ENCODE assay signal across 27 cellular contexts in the genomic region with DNA sequence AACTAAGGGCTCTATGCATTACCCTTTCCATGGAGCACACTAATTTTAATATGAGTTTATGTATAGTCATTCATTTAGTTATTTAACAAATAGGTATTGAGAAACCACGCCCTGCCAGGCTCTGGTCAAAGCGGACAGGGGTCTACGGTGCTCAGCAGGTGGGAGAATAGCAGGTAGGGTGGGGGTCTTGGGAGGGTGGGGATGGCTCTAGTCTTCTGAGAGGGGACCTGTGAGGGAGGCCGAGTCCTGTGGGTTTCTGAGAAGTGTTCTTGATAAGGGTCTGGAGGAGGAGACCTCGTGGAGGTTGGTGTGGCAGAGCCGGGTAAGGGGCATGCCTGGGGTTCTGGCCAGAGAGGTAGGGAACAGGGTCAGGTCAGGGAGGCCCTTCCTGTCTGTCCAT. TPM values are rescaled to one million over a fixed set of nuclear protein-coding genes. Genes with fewer than 3 reads are reported as not detected.
A peak's percentile ranks its signal among the peaks of the same experiment; 100 is the strongest.
DNase-seq lines count a peak whose midpoint lies in the region; ATAC-seq, FAIRE-seq and TF ChIP-seq lines count a peak whose summit lies in the region.
"Had no signal": no experiment of that assay in that cellular context is flagged by ENCODE, and none has a peak within 500 bp of the region (broad histone marks: within the 10 kb centered on the region; RNA-seq: fewer than 3 reads in every experiment).

No MANE protein-coding gene starts in this region.

- no peaks in the 10 kb centered on the region for H3K27me3 Mint-ChIP-seq in stimulated activated naive CD8-positive, alpha-beta T cell treated with anti-CD3 and anti-CD28 coated beads, Interleukin-15, Interleukin-2, amounts not matched to agents 100 ng/mL and 50 ng/mL, for 24 hours
- H3K27me3 Mint-ChIP-seq in activated B cell treated with CpG ODN at 0.5 μM for 24 hours (no peaks in the 10 kb centered on the region), osteocyte (ENCODE audit: unreplicated experiment) (peaks cover 10% of the 10 kb centered on the region)
- H3K27me3 Mint-ChIP-seq: brain had no signal

- no peak for ATAC-seq in stimulated activated naive CD8-positive, alpha-beta T cell treated with anti-CD3 and anti-CD28 coated beads, Interleukin-15, Interleukin-2, amounts not matched to agents 100 U/mL and 50 U/mL, for 24 hours
- ATAC-seq in activated B cell treated with CpG ODN at 0.5 μM for 24 hours (ENCODE audit: low read depth) (no peak), HG03378 (IDR thresholded peaks at IDR 0.05; ENCODE audit: unreplicated experiment) (no peak), HG03432 (IDR thresholded peaks at IDR 0.05; ENCODE audit: unreplicated experiment) (no peak)
- ATAC-seq: SK-N-SH treated with all-trans-retinoic acid at 6 μM for 48 hours had no signal

- H3K9me3 ChIP-seq in kidney (ENCODE audit: control insufficient read depth in 1 of 2, low read length in 2 of 2): no peaks in the 10 kb centered on the region
- H3K9me3 ChIP-seq: Caco-2, right lobe of liver had no signal

- intact Hi-C loops in activated B cell treated with CpG ODN at 0.5 μM for 24 hours (cut with micrococcal nuclease): loop anchor here (1.0 kb wide), 2 partner anchors 8 to 26 kb away; no protein-coding TSS in a partner anchor
- intact Hi-C loops in kidney (cut with DNase I): no loop called here

- no peaks in the 10 kb centered on the region for H3K9me3 Mint-ChIP-seq in stimulated activated naive CD8-positive, alpha-beta T cell treated with anti-CD3 and anti-CD28 coated beads, Interleukin-15, Interleukin-2, amounts not matched to agents 100 ng/mL and 50 ng/mL, for 24 hours
- peaks cover 3% of the 10 kb centered on the region for H3K9me3 Mint-ChIP-seq in activated B cell treated with CpG ODN at 0.5 μM for 24 hours
- no peaks in the 10 kb centered on the region for H3K9me3 Mint-ChIP-seq in osteocyte (ENCODE audit: unreplicated experiment)

- H3K4me3 ChIP-seq in kidney (ENCODE audit: low read length in 2 of 2): no peak overlapping the region

- H3K4me3 Mint-ChIP-seq in stimulated activated naive CD8-positive, alpha-beta T cell treated with anti-CD3 and anti-CD28 coated beads, Interleukin-15, Interleukin-2, amounts not matched to agents 100 ng/mL and 50 ng/mL, for 24 hours: peak overlapping the region; percentile 71
- H3K4me3 Mint-ChIP-seq in activated B cell treated with CpG ODN at 0.5 μM for 24 hours (peak overlapping the region; percentile 94), osteocyte (ENCODE audit: unreplicated experiment) (no peak overlapping the region)
- H3K4me3 Mint-ChIP-seq: brain had no signal

- H3K27ac ChIP-seq in kidney (ENCODE audit: low read depth in 2 of 2, low read length in 2 of 2): no peak overlapping the region

- H3K36me3 ChIP-seq in kidney (ENCODE audit: control insufficient read depth in 1 of 2, insufficient read depth in 2 of 2, low read length in 2 of 2): no peaks in the 10 kb centered on the region
- H3K36me3 ChIP-seq: esophagus muscularis mucosa, gastroesophageal sphincter, right lobe of liver had no signal

- POLR2A ChIA-PET in activated B cell treated with CpG ODN at 0.5 μM for 24 hours (lab: Charles Lee): interaction anchor here (1.0 to 9.8 kb wide), 8 partner anchors 8 to 27 kb away, joined by 6 to 536 read pairs (median 14); no protein-coding TSS in a partner anchor

- FAIRE-seq in kidney (lab: Jason Lieb, UNC): no peak
- FAIRE-seq: A204.1, colon, keratinocyte had no signal

- peak overlapping the region; percentile 69 for H3K27ac Mint-ChIP-seq in stimulated activated naive CD8-positive, alpha-beta T cell treated with anti-CD3 and anti-CD28 coated beads, Interleukin-15, Interleukin-2, amounts not matched to agents 100 ng/mL and 50 ng/mL, for 24 hours
- H3K27ac Mint-ChIP-seq in activated B cell treated with CpG ODN at 0.5 μM for 24 hours (peak overlapping the region; percentile 98), osteocyte (ENCODE audit: unreplicated experiment) (no peak overlapping the region)
- H3K27ac Mint-ChIP-seq: brain had no signal

- no peak for TF ChIP-seq CTCF in activated B cell treated with CpG ODN at 0.5 μM for 24 hours (IDR thresholded peaks at IDR 0.05)
- TF ChIP-seq CTCF in osteocyte (IDR thresholded peaks at IDR 0.05): no peak
- no peak for TF ChIP-seq CTCF in kidney (IDR thresholded peaks at IDR 0.05; ENCODE audit: borderline replicate concordance, extremely low read depth, insufficient read depth)

- CTCF ChIA-PET in activated B cell treated with CpG ODN at 0.5 μM for 24 hours (lab: Charles Lee): interaction anchor here (0.9 to 2.6 kb wide), 5 partner anchors 14 to 29 kb away, joined by 5 to 20 read pairs (median 12); no protein-coding TSS in a partner anchor

- peaks cover 8% of the 10 kb centered on the region for H3K4me1 Mint-ChIP-seq in stimulated activated naive CD8-positive, alpha-beta T cell treated with anti-CD3 and anti-CD28 coated beads, Interleukin-15, Interleukin-2, amounts not matched to agents 100 ng/mL and 50 ng/mL, for 24 hours (ENCODE audit: low read depth)
- H3K4me1 Mint-ChIP-seq in activated B cell treated with CpG ODN at 0.5 μM for 24 hours (peaks cover 83% of the 10 kb centered on the region), osteocyte (ENCODE audit: unreplicated experiment) (no peaks in the 10 kb centered on the region)
- H3K4me1 Mint-ChIP-seq: brain had no signal

- DNase-seq in stimulated activated naive CD8-positive, alpha-beta T cell treated with anti-CD3 and anti-CD28 coated beads, Interleukin-15, Interleukin-2, amounts not matched to agents 100 U/mL and 50 U/mL, for 24 hours: no peak
- DNase-seq in activated B cell treated with CpG ODN at 0.5 μM for 24 hours: no peak
- DNase-seq in osteocyte (ENCODE audit: extremely low spot score, unreplicated experiment): peak; percentile 57
- DNase-seq in stimulated activated CD4-positive, alpha-beta T cell treated with anti-CD3 and anti-CD28 coated beads, Interleukin-4, amount 100 ng/mL, for 1 hour: no peak
- DNase-seq in kidney: no peak
- DNase-seq: activated CD4-positive, alpha-beta T cell treated with anti-CD3 and anti-CD28 coated beads, Interleukin-2, amount 50 U/mL, for 4 hours; activated effector memory CD4-positive, alpha-beta T cell treated with anti-CD3 and anti-CD28 coated beads, Interleukin-2, amount 50 U/mL, for 16 hours; Caco-2; DND-41; H7; mesenchymal stem cell; NCI-H1417 treated with DMSO at 0.1 percent for 48 hours; NCI-H2107; NCI-H510A; right lobe of liver; RPMI8226 had no signal

- no peak overlapping the region for H3K9ac ChIP-seq in kidney (ENCODE audit: low read length in 2 of 2)

- H3K36me3 Mint-ChIP-seq in stimulated activated naive CD8-positive, alpha-beta T cell treated with anti-CD3 and anti-CD28 coated beads, Interleukin-15, Interleukin-2, amounts not matched to agents 100 ng/mL and 50 ng/mL, for 24 hours (ENCODE audit: low read depth): no peaks in the 10 kb centered on the region
- H3K36me3 Mint-ChIP-seq in activated B cell treated with CpG ODN at 0.5 μM for 24 hours (ENCODE audit: low read depth) (peaks cover 42% of the 10 kb centered on the region), osteocyte (ENCODE audit: unreplicated experiment) (no peaks in the 10 kb centered on the region)
- H3K36me3 Mint-ChIP-seq: brain had no signal

- H3K4me1 ChIP-seq in kidney (ENCODE audit: control insufficient read depth in 1 of 2, insufficient read depth in 1 of 2, low read depth in 1 of 2, low read length in 2 of 2): no peaks in the 10 kb centered on the region
- H3K4me1 ChIP-seq: Caco-2, esophagus muscularis mucosa, gastroesophageal sphincter, right lobe of liver had no signal

RNA-seq across cellular contexts. Expression of a gene that starts 1.1 kb away (rescaled TPM):
- total RNA-seq in activated B cell treated with CpG ODN at 0.5 μM for 24 hours (480 and 488 TPM in 2 replicates), osteocyte (not detected in 2 replicates), kidney (13.3 TPM)
- polyA plus RNA-seq in kidney (ENCODE audit: insufficient read depth, low read depth, low replicate concordance): 1.7 TPM
- total RNA-seq: Caco-2, H7, MCF 10A had no signal

Comparison
In these comparisons a context has a peak if more than half of its experiments do, and no peak if none do; other contexts are left out.
1. RNA of a gene that starts 1.1 kb away (total RNA-seq): 480 to 488 TPM in activated B cell treated with CpG ODN at 0.5 μM for 24 hours; 13.3 TPM in kidney (single experiment) and not detected in osteocyte; every median in the first group is over 10 times any median in the second.